In genomic region chr1:87004857-87005256, GRCh38 we compare ENCODE assay signal across 1 cellular context.
TF ChIP-seq lines count a peak whose summit lies in the region.

No MANE protein-coding gene starts in this region.

TF ChIP-seq in K562, 482 proteins besides CTCF, POLR2A, EP300 and RAD21 (continued from another document and continues in another):
- TF ChIP-seq, protein P1, sequence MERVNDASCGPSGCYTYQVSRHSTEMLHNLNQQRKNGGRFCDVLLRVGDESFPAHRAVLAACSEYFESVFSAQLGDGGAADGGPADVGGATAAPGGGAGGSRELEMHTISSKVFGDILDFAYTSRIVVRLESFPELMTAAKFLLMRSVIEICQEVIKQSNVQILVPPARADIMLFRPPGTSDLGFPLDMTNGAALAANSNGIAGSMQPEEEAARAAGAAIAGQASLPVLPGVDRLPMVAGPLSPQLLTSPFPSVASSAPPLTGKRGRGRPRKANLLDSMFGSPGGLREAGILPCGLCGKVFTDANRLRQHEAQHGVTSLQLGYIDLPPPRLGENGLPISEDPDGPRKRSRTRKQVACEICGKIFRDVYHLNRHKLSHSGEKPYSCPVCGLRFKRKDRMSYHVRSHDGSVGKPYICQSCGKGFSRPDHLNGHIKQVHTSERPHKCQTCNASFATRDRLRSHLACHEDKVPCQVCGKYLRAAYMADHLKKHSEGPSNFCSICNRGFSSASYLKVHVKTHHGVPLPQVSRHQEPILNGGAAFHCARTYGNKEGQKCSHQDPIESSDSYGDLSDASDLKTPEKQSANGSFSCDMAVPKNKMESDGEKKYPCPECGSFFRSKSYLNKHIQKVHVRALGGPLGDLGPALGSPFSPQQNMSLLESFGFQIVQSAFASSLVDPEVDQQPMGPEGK (CRISPR knock-in tag; IDR thresholded peaks at IDR 0.05; ENCODE audit: borderline replicate concordance) = no peak
- TF ChIP-seq NKRF (IDR thresholded peaks at IDR 0.05; ENCODE audit: borderline replicate concordance) (no peak), SMAD1 (IDR thresholded peaks at IDR 0.05; ENCODE audit: low read depth, low read length, partially characterized antibody) (no peak), SMAD3 (CRISPR knock-in tag; conservative IDR thresholded peaks at IDR 0.05) (no peak), CBFA2T3 (IDR thresholded peaks at IDR 0.05) (peak; percentile 69), ZNF561 (CRISPR knock-in tag; conservative IDR thresholded peaks at IDR 0.05) (no peak), DPF2 (IDR thresholded peaks at IDR 0.05) (peak; percentile 78), ADNP (tag; IDR thresholded peaks at IDR 0.05) (peak; percentile 35; the same call in 1 of the 2 replicates), MYNN (IDR thresholded peaks at IDR 0.05) (no peak), MYNN (CRISPR knock-in tag; IDR thresholded peaks at IDR 0.05) (no peak), HNRNPH1 (optimal IDR thresholded peaks at IDR 0.05; ENCODE audit: low read depth, low read length) (no peak), NFIX (CRISPR knock-in tag; IDR thresholded peaks at IDR 0.05; ENCODE audit: low read depth) (no peak), IRF1 (CRISPR knock-in tag; IDR thresholded peaks at IDR 0.05; ENCODE audit: borderline replicate concordance) (no peak), CBFA2T2 (conservative IDR thresholded peaks at IDR 0.05) (peak; percentile 46), FOXO4 (CRISPR knock-in tag; IDR thresholded peaks at IDR 0.05) (no peak), DIDO1 (tag; IDR thresholded peaks at IDR 0.05; ENCODE audit: low read depth) (no peak), SMARCB1 (IDR thresholded peaks at IDR 0.05; ENCODE audit: insufficient read length, low read depth) (no peak), TEAD4 (IDR thresholded peaks at IDR 0.05; ENCODE audit: low read length) (peak; percentile 66), TEAD4 (CRISPR knock-in tag; IDR thresholded peaks at IDR 0.05; ENCODE audit: borderline replicate concordance) (no peak), ELK1 (CRISPR knock-in tag; IDR thresholded peaks at IDR 0.05) (no peak), CC2D1A (IDR thresholded peaks at IDR 0.05) (peak; percentile 53; the same call in 1 of the 2 replicates), ZNF75A (CRISPR knock-in tag; IDR thresholded peaks at IDR 0.05) (no peak), POLR2B (IDR thresholded peaks at IDR 0.05; ENCODE audit: low read depth, partially characterized antibody) (no peak), TRIM24 (IDR thresholded peaks at IDR 0.05) (peak in 1 of 2 experiments; percentile 29; a peak in 1 of 4 replicates), SP2 (IDR thresholded peaks at IDR 0.05; ENCODE audit: extremely low read depth, low read depth, low read length, poor library complexity, severe bottlenecking) (no peak), POLR2G (IDR thresholded peaks at IDR 0.05; ENCODE audit: low read depth, low read length) (no peak), MECOM (CRISPR knock-in tag; IDR thresholded peaks at IDR 0.05) (no peak), NR2C2 (CRISPR knock-in tag; IDR thresholded peaks at IDR 0.05) (no peak), NR2C2 (tag; IDR thresholded peaks at IDR 0.05) (no peak), AFF4 (CRISPR knock-in tag; IDR thresholded peaks at IDR 0.05) (no peak), HINFP (tag; conservative IDR thresholded peaks at IDR 0.05; ENCODE audit: low read depth) (no peak), POLR2H (tag; IDR thresholded peaks at IDR 0.05; ENCODE audit: low read depth) (no peak), MAFK (IDR thresholded peaks at IDR 0.05; ENCODE audit: low read length) (no peak), MIER1 (IDR thresholded peaks at IDR 0.05; ENCODE audit: low read depth) (no peak), ZNF146 (CRISPR knock-in tag; IDR thresholded peaks at IDR 0.05; ENCODE audit: unreplicated experiment) (no peak), ZNF253 (CRISPR knock-in tag; conservative IDR thresholded peaks at IDR 0.05) (no peak), ZNF589 (CRISPR knock-in tag; IDR thresholded peaks at IDR 0.05; ENCODE audit: low read depth) (no peak), XRCC5 (IDR thresholded peaks at IDR 0.05; ENCODE audit: low read depth, low read length) (no peak), FOXA1 (IDR thresholded peaks at IDR 0.05; ENCODE audit: borderline replicate concordance) (no peak), ARID1B (IDR thresholded peaks at IDR 0.05) (peak; percentile 79)
- TF ChIP-seq, protein P2, sequence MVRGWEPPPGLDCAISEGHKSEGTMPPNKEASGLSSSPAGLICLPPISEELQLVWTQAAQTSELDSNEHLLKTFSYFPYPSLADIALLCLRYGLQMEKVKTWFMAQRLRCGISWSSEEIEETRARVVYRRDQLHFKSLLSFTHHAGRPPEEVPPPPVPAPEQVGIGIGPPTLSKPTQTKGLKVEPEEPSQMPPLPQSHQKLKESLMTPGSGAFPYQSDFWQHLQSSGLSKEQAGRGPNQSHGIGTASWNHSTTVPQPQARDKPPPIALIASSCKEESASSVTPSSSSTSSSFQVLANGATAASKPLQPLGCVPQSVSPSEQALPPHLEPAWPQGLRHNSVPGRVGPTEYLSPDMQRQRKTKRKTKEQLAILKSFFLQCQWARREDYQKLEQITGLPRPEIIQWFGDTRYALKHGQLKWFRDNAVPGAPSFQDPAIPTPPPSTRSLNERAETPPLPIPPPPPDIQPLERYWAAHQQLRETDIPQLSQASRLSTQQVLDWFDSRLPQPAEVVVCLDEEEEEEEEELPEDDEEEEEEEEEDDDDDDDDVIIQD (CRISPR knock-in tag; IDR thresholded peaks at IDR 0.05) = no peak
- TF ChIP-seq, protein P3, sequence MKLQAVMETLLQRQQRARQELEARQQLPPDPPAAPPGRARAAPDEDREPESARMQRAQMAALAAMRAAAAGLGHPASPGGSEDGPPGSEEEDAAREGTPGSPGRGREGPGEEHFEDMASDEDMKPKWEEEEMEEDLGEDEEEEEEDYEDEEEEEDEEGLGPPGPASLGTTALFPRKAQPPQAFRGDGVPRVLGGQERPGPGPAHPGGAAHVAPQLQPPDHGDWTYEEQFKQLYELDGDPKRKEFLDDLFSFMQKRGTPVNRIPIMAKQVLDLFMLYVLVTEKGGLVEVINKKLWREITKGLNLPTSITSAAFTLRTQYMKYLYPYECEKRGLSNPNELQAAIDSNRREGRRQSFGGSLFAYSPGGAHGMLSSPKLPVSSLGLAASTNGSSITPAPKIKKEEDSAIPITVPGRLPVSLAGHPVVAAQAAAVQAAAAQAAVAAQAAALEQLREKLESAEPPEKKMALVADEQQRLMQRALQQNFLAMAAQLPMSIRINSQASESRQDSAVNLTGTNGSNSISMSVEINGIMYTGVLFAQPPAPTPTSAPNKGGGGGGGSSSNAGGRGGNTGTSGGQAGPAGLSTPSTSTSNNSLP (IDR thresholded peaks at IDR 0.05; ENCODE audit: borderline replicate concordance, low read depth, low read length) = no peak
- TF ChIP-seq, protein P4, sequence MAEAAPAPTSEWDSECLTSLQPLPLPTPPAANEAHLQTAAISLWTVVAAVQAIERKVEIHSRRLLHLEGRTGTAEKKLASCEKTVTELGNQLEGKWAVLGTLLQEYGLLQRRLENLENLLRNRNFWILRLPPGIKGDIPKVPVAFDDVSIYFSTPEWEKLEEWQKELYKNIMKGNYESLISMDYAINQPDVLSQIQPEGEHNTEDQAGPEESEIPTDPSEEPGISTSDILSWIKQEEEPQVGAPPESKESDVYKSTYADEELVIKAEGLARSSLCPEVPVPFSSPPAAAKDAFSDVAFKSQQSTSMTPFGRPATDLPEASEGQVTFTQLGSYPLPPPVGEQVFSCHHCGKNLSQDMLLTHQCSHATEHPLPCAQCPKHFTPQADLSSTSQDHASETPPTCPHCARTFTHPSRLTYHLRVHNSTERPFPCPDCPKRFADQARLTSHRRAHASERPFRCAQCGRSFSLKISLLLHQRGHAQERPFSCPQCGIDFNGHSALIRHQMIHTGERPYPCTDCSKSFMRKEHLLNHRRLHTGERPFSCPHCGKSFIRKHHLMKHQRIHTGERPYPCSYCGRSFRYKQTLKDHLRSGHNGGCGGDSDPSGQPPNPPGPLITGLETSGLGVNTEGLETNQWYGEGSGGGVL (CRISPR knock-in tag; IDR thresholded peaks at IDR 0.05) = no peak
